Comparison of ENCODE assay signal across 27 cellular contexts in genomic region chr5:80953587-80953986, GRCh38. TPM values are rescaled to one million over a fixed set of nuclear protein-coding genes. Genes with fewer than 3 reads are reported as not detected.
"Had no signal": no experiment of that assay in that cellular context is flagged by ENCODE, and none has a peak within 500 bp of the region (broad histone marks: within the 10 kb centered on the region; RNA-seq: fewer than 3 reads in every experiment).

No MANE protein-coding gene starts in this region.

- H3K4me3 ChIP-seq: colonic mucosa, coronary artery, dorsolateral prefrontal cortex, esophagus squamous epithelium, gastrocnemius medialis, gastroesophageal sphincter, heart left ventricle, heart right ventricle had no signal

- DNase-seq: colonic mucosa; cortex of kidney; dermis blood vessel endothelial cell; dorsolateral prefrontal cortex; effector CD4-positive, alpha-beta T cell; effector CD8-positive, alpha-beta T cell; effector memory CD4-positive, alpha-beta T cell; effector memory CD8-positive, alpha-beta T cell; endodermal cell; erythroblast; esophagus squamous epithelium; foreskin fibroblast; foreskin keratinocyte; foreskin melanocyte; gastrocnemius medialis; glutamatergic neuron; head of caudate nucleus; heart left ventricle; heart right ventricle had no signal

- ATAC-seq: effector memory CD8-positive, alpha-beta T cell; esophagus mucosa; foreskin keratinocyte; gastrocnemius medialis; gastroesophageal sphincter; heart left ventricle; heart right ventricle had no signal

- H3K9me3 ChIP-seq: colonic mucosa, esophagus squamous epithelium, gastrocnemius medialis, gastroesophageal sphincter, heart left ventricle, heart right ventricle had no signal

- H3K27ac ChIP-seq: colonic mucosa, coronary artery, dorsolateral prefrontal cortex, epithelial cell of prostate, esophagus squamous epithelium, foreskin keratinocyte, gastrocnemius medialis, gastroesophageal sphincter, heart left ventricle, heart right ventricle had no signal

- H3K36me3 ChIP-seq: colonic mucosa, esophagus squamous epithelium, gastrocnemius medialis, gastroesophageal sphincter, heart left ventricle, heart right ventricle had no signal

- FAIRE-seq: colon, endometrium, endothelial cell of umbilical vein, frontal cortex had no signal

- H3K4me1 ChIP-seq: colonic mucosa, foreskin keratinocyte, gastrocnemius medialis, gastroesophageal sphincter had no signal

- H3K27me3 ChIP-seq: colonic mucosa had no signal

RNA-seq across cellular contexts. Expression of gene RASGRF2, which starts 6.6 kb away (rescaled TPM):
- polyA plus RNA-seq: foreskin keratinocyte had no signal
